8 cellular contexts compared by ENCODE assay signal in the genomic region with DNA sequence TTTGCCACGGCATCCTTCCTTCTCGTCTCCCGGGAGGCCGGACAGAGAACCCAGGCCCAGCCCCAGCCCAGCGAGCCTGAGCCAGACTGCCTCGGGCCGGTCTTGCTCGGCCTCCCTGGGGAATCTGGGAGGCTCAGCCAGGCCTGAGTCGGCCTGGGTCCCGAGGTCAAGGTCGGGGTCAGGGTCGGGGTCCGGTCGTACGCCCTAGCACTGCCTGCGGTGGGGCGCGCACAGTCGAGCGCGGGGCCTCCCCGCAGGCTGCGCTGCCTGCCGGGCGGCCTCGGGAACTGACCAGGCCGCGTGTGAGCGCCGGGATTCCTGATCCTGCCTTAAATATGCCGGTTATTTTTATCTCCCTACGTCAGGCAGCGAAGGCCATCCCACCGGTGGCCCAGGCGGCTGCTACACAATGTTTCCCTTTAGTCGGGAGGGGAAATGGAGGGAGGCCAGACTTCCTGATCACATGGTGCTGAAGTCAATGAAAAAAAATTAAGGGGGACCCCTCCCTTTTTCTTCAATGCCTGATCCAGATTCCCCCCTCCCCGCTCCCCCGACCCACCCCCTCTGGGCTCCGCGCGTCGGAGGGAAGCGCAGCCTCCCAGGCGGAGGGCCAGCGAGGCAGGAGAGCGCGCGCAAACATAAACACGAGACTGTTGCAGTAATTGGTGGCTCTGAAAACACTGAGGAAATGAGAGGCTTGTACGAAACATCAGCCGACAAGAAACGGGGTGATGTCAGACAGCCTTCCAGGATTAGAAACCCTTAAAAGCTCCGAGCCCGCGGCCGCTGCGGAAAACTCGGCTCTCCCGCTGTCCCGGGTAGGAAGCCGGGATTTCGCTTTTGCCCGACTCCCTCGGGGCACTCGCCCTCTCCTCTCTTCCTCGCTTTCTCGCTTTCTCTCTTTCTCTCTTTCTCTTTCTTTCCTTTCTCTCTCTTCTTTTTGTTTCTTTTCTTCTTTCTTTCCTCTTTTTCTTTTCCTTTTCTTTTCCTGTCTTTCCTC.
DNase-seq lines count a peak whose midpoint lies in the region; ATAC-seq and TF ChIP-seq lines count a peak whose summit lies in the region.

No MANE protein-coding gene starts in this region.

- H3K4me3 ChIP-seq in breast epithelium: peak overlapping the region; percentile 36 to 66 (median 55)
- H3K4me3 ChIP-seq in iPS-15b (ENCODE audit: low read depth, low read length): peak overlapping the region; percentile 57
- peak overlapping the region; percentile 65 for H3K4me3 ChIP-seq in psoas muscle

- 1 to 3% (median 2%) methylated on average over 66 to 67 of the region's 67 CpGs for WGBS in psoas muscle, 3 donors

- no peaks in the 10 kb centered on the region for H3K4me1 ChIP-seq in breast epithelium
- H3K4me1 ChIP-seq in iPS-15b (ENCODE audit: control insufficient read depth, insufficient read depth, low read length): peaks cover 8% of the 10 kb centered on the region
- H3K4me1 ChIP-seq in psoas muscle: peaks cover 17% of the 10 kb centered on the region

- H3K9me3 ChIP-seq in breast epithelium: no peaks in the 10 kb centered on the region
- no peaks in the 10 kb centered on the region for H3K9me3 ChIP-seq in iPS-15b (ENCODE audit: control insufficient read depth, insufficient read depth, low read length)
- no peaks in the 10 kb centered on the region for H3K9me3 ChIP-seq in psoas muscle

- peak; percentile 89 to 93 (median 92) for ATAC-seq in psoas muscle

- H3K36me3 ChIP-seq in breast epithelium (no peaks in the 10 kb centered on the region), iPS-15b (ENCODE audit: control insufficient read depth, insufficient read depth, low read length) (no peaks in the 10 kb centered on the region), psoas muscle (ENCODE audit: insufficient read depth in 1 of 2, low read depth in 1 of 2) (no peaks in the 10 kb centered on the region)

- no peak overlapping the region for H3K9ac ChIP-seq in iPS-15b (ENCODE audit: low read depth, low read length)

- TF ChIP-seq CTCF in breast epithelium (IDR thresholded peaks at IDR 0.05) (peak in 1 of 3 donors; percentile 23), psoas muscle (IDR thresholded peaks at IDR 0.05) (peak; percentile 32)

- DNase-seq in DMS 273 (lab: John Stamatoyannopoulos, UW; ENCODE audit: unreplicated experiment) (peak; percentile 73), DMS 273 treated with DMSO at 0.1 percent for 48 hours (lab: John Stamatoyannopoulos, UW) (no peak), NCI-H2029 treated with DMSO at 0.1 percent for 48 hours (lab: John Stamatoyannopoulos, UW) (peak; percentile 26), breast epithelium (ENCODE audit: low spot score in 2 of 2) (peak; percentile 77 to 85), psoas muscle (peak; percentile 90 to 93), GM19240 (ENCODE audit: insufficient read length, low spot score) (no peak), T-helper 9 cell (no peak)

- H3K27ac ChIP-seq in breast epithelium (peak overlapping the region; percentile 86 to 98), psoas muscle (peak overlapping the region; percentile 96)

- H3K27me3 ChIP-seq in breast epithelium (no peaks in the 10 kb centered on the region), iPS-15b (ENCODE audit: control insufficient read depth, insufficient read depth, low read length) (peaks cover 9% of the 10 kb centered on the region), psoas muscle (ENCODE audit: insufficient read depth in 3 of 3, low read length in 2 of 3) (no peaks in the 10 kb centered on the region)

- peak; percentile 91 for TF ChIP-seq POLR2A in breast epithelium (IDR thresholded peaks at IDR 0.05)

- intact Hi-C loops in breast epithelium (cut with DNase I; ENCODE audit: low total_unique reads) (no loop called here), psoas muscle (cut with DNase I) (loop anchor here (2.0 to 10.0 kb wide), 6 partner anchors 95 to 637 kb away; no protein-coding TSS in a partner anchor)

Comparison
In these comparisons a context has a peak if more than half of its experiments do, and no peak if none do; other contexts are left out.
1. DNase-seq: peak in DMS 273 (single experiment), NCI-H2029 treated with DMSO at 0.1 percent for 48 hours (single experiment), breast epithelium (2 of 2) and psoas muscle (2 of 2); none in DMS 273 treated with DMSO at 0.1 percent for 48 hours (single experiment), GM19240 (single experiment) and T-helper 9 cell (single experiment).
2. Peak in every context shown above with its lines, with median percentiles within 50 percentile points of each other: H3K4me3 ChIP-seq.